Comparison of ENCODE assay signal across 1 cellular context in the genomic region with DNA sequence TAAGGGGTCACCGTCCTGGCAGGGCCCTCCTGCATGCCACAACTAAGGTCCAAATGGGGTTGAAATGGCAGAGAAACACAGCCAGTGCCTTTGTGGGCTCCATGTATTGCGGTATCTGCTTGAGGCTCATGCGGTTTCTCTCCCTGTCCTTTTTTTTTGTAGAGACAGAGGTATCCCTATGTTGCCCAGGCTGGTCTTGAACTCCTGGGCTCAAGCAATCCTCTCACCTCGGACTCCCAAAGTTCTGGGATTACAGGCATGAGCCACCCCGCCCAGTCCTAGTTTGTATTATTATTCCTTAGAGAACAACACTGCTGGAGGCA.
TF ChIP-seq lines count a peak whose summit lies in the region.

No MANE protein-coding gene starts in this region.

TF ChIP-seq in H1, 55 proteins besides CTCF, POLR2A, EP300 and RAD21:
- TF ChIP-seq EGR1 (IDR thresholded peaks at IDR 0.05; ENCODE audit: borderline replicate concordance, low read depth, low read length) (no peak), TAF1 (IDR thresholded peaks at IDR 0.05; ENCODE audit: low read depth, low read length) (0 out of 2 replicates have a peak, but pooled peaks have one; percentile 0)
- TF ChIP-seq, protein P1, sequence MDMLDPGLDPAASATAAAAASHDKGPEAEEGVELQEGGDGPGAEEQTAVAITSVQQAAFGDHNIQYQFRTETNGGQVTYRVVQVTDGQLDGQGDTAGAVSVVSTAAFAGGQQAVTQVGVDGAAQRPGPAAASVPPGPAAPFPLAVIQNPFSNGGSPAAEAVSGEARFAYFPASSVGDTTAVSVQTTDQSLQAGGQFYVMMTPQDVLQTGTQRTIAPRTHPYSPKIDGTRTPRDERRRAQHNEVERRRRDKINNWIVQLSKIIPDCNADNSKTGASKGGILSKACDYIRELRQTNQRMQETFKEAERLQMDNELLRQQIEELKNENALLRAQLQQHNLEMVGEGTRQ (IDR thresholded peaks at IDR 0.05; ENCODE audit: low read length) = no peak
